In genomic region chr4:108170729-108171540, GRCh38 we compare ENCODE assay signal across 11 cellular contexts. TPM values are rescaled to one million over a fixed set of nuclear protein-coding genes. Genes with fewer than 3 reads are reported as not detected.
DNase-seq lines count a peak whose midpoint lies in the region; ATAC-seq, FAIRE-seq and TF ChIP-seq lines count a peak whose summit lies in the region.
"Had no signal": no experiment of that assay in that cellular context is flagged by ENCODE, and none has a peak within 500 bp of the region (broad histone marks: within the 10 kb centered on the region; RNA-seq: fewer than 3 reads in every experiment).

No MANE protein-coding gene starts in this region.

- no peak for TF ChIP-seq POLR2A in H54 (IDR thresholded peaks at IDR 0.05; ENCODE audit: low read depth, low read length)

- peak; percentile 59 for DNase-seq in Daoy (ENCODE audit: low read depth)
- peak; percentile 5 for DNase-seq in central memory CD4-positive, alpha-beta T cell
- no peak for DNase-seq in natural killer cell
- no peak for DNase-seq in NCI-H526 treated with DMSO at 0.1 percent for 48 hours (lab: John Stamatoyannopoulos, UW)
- no peak for DNase-seq in Karpas-422
- DNase-seq in H54 (ENCODE audit: insufficient read length, low spot score) = no peak
- DNase-seq: MG63, PC-3 had no signal

- no peak overlapping the region for H3K27ac ChIP-seq in Karpas-422 (ENCODE audit: low read length)

- H3K27ac Mint-ChIP-seq in natural killer cell = peak overlapping the region in 1 of 2 donors; percentile 35

- H3K4me2 ChIP-seq in Loucy (ENCODE audit: low read depth, low read length, poor library complexity, severe bottlenecking) = peak overlapping the region; percentile 83
- H3K4me2 ChIP-seq in Karpas-422 (ENCODE audit: low read depth, low read length, poor library complexity, severe bottlenecking) = no peak overlapping the region

- H3K36me3 Mint-ChIP-seq in natural killer cell = no peaks in the 10 kb centered on the region

- TF ChIP-seq CTCF in Loucy (conservative IDR thresholded peaks at IDR 0.05; ENCODE audit: low read length) = no peak
- no peak for TF ChIP-seq CTCF in natural killer cell (IDR thresholded peaks at IDR 0.05)

- H3K9me3 Mint-ChIP-seq in natural killer cell = no peaks in the 10 kb centered on the region

- ATAC-seq in natural killer cell (no peak), HG02798 (IDR thresholded peaks at IDR 0.05; ENCODE audit: poor library complexity, unreplicated experiment) (no peak)
- ATAC-seq: PC-3 had no signal

- peaks cover 45 to 71% of the 10 kb centered on the region in 2 donors for H3K4me1 Mint-ChIP-seq in natural killer cell

- H3K9me3 ChIP-seq in Loucy (ENCODE audit: insufficient read depth, low read depth, low read length) (no peaks in the 10 kb centered on the region), Karpas-422 (ENCODE audit: low read length) (no peaks in the 10 kb centered on the region)
- H3K9me3 ChIP-seq: MG63 had no signal

- H3K36me3 ChIP-seq in Loucy (ENCODE audit: insufficient read depth, low read length) (no peaks in the 10 kb centered on the region), Karpas-422 (ENCODE audit: insufficient read depth, low read length) (no peaks in the 10 kb centered on the region)
- H3K36me3 ChIP-seq: MG63 had no signal

- H3K27me3 Mint-ChIP-seq in natural killer cell (ENCODE audit: low read depth in 2 of 2) = peaks cover 56 to 59% of the 10 kb centered on the region in 2 donors

- H2AFZ ChIP-seq in Loucy (ENCODE audit: low read length) (peak overlapping the region; percentile 37; the same call in 1 of the 2 replicates), Karpas-422 (ENCODE audit: low read length) (no peak overlapping the region)

- peak overlapping the region; percentile 79 for H3K4me3 Mint-ChIP-seq in natural killer cell

- H3K4me3 ChIP-seq in Loucy (ENCODE audit: low read length, poor library complexity, severe bottlenecking) = peak overlapping the region; percentile 96
- H3K4me3 ChIP-seq in Karpas-422 (ENCODE audit: low read length) = no peak overlapping the region
- H3K4me3 ChIP-seq: MG63 had no signal

- H3F3A ChIP-seq in Loucy (ENCODE audit: low read depth) = 0 out of 2 replicates have a peak, but pooled peaks cover 2% of the 10 kb centered on the region

- peaks cover 43% of the 10 kb centered on the region for H3K4me1 ChIP-seq in Loucy (ENCODE audit: insufficient read depth, low read length, poor library complexity, severe bottlenecking)
- no peaks in the 10 kb centered on the region for H3K4me1 ChIP-seq in Karpas-422 (ENCODE audit: low read length)

- H3K9me2 ChIP-seq in Loucy (replicated peaks; ENCODE audit: low read depth, low read length) (no peaks in the 10 kb centered on the region), Karpas-422 (replicated peaks; ENCODE audit: insufficient read depth, low read length) (no peaks in the 10 kb centered on the region)

- H3K27me3 ChIP-seq in Loucy (ENCODE audit: insufficient read depth, low read length, poor library complexity, severe bottlenecking) (no peaks in the 10 kb centered on the region), Karpas-422 (ENCODE audit: low read length) (no peaks in the 10 kb centered on the region)

- no peak for FAIRE-seq in H54 (lab: Jason Lieb, UNC)
- FAIRE-seq: G401.6 had no signal

- H4K20me1 ChIP-seq in Loucy (ENCODE audit: insufficient read depth, low read length, poor library complexity, severe bottlenecking) = peaks cover 6% of the 10 kb centered on the region
- H4K20me1 ChIP-seq in Karpas-422 (ENCODE audit: insufficient read depth, low read depth, low read length) = no peaks in the 10 kb centered on the region

- H3K79me2 ChIP-seq in Loucy (ENCODE audit: insufficient read depth, low read length) = peaks cover 82% of the 10 kb centered on the region
- H3K79me2 ChIP-seq in Karpas-422 (ENCODE audit: low read length) = no peaks in the 10 kb centered on the region

- intact Hi-C loops in natural killer cell (cut with micrococcal nuclease) = loop anchor here (5.0 kb wide), 1 partner anchor 54 kb away; no protein-coding TSS in a partner anchor

- peak overlapping the region; percentile 93 for H3K9ac ChIP-seq in Loucy (ENCODE audit: low read depth, low read length, poor library complexity, severe bottlenecking)
- no peak overlapping the region for H3K9ac ChIP-seq in Karpas-422 (ENCODE audit: low read length)

RNA-seq across cellular contexts. Expression of gene LEF1, which starts 2.2 kb away (rescaled TPM):
- total RNA-seq in Daoy (2014; rRNA removed; shearing (Covaris generic)) = 17.1 and 19.7 TPM in 2 replicates
- 10 to 100 TPM; 18.7 to 39.8 (median 24.5) TPM for total RNA-seq in natural killer cell
- not detected in 2 replicates for total RNA-seq in Karpas-422 (2014; rRNA removed; shearing (Covaris generic); ENCODE audit: low replicate concordance)

Comparison
In these comparisons a context has a peak if more than half of its experiments do, and no peak if none do; other contexts are left out.
1. DNase-seq: peak in Daoy (single experiment) and central memory CD4-positive, alpha-beta T cell (single experiment); none in natural killer cell (single experiment), NCI-H526 treated with DMSO at 0.1 percent for 48 hours (single experiment), Karpas-422 (single experiment) and H54 (single experiment).
2. RNA of gene LEF1, which starts 2.2 kb away (total RNA-seq): 18.7 to 39.8 TPM in natural killer cell and 17.1 to 19.7 TPM in Daoy; not detected in Karpas-422; every median in the first group is over 10 times any median in the second.